ENCODE assay signal across 8 cellular contexts in the genomic region with DNA sequence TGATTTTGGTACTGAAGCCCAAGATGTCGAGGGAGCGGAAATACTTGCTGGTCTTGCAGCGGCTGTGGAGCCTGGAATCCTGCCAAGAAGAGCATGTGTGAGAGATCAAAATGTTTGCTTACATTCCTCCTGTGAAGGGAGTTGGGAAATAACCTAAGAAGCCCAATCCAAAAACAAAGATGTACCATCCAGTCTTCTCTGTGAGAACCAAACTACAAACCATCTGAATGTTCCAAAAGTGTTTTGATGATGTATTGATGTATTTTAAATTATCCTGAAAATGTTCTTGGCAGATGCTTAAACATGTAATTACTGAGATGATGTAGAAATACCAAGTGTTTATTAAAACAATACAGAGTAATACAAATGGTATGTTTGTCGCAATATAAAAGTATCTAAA. TPM values are rescaled to one million over a fixed set of nuclear protein-coding genes. Genes with fewer than 3 reads are reported as not detected.
DNase-seq lines count a peak whose midpoint lies in the region; ATAC-seq lines count a peak whose summit lies in the region.

No MANE protein-coding gene starts in this region.

- DNase-seq in ELR (ENCODE audit: low read depth) (peak; percentile 17), RPMI7951 (ENCODE audit: low read depth) (peak; percentile 81), Right ventricle myocardium inferior (ENCODE audit: missing footprints) (peak; percentile 88), renal cortical epithelial cell (ENCODE audit: low read depth) (peak; percentile 86), 8988T (no peak)
- DNase-seq in stimulated activated naive CD8-positive, alpha-beta T cell treated with anti-CD3 and anti-CD28 coated beads, Interleukin-15, Interleukin-2, amounts not matched to agents 100 U/mL and 50 U/mL, for 24 hours = no peak
- DNase-seq in activated CD4-positive, CD25-positive, alpha-beta regulatory T cell treated with anti-CD3 and anti-CD28 coated beads, Interleukin-2, amount 50 U/mL, for 72 hours = no peak

- intact Hi-C loops in Right ventricle myocardium inferior (cut with DNase I) = no loop called here

- ATAC-seq in Right ventricle myocardium inferior (peak; percentile 92), GM18511 (IDR thresholded peaks at IDR 0.05; ENCODE audit: unreplicated experiment) (no peak)
- no peak for ATAC-seq in stimulated activated naive CD8-positive, alpha-beta T cell treated with anti-CD3 and anti-CD28 coated beads, Interleukin-15, Interleukin-2, amounts not matched to agents 100 U/mL and 50 U/mL, for 24 hours

RNA-seq across cellular contexts. Expression of a gene that starts 10.1 kb away (rescaled TPM):
- not detected in 2 replicates for total RNA-seq in RPMI7951 (2014; rRNA removed; shearing (Covaris generic))
- total RNA-seq in Right ventricle myocardium inferior (0.84 TPM), renal cortical epithelial cell (not detected in 2 replicates)

RNA-seq across cellular contexts. Expression of a gene that starts 20.3 kb away (rescaled TPM):
- total RNA-seq in RPMI7951 (2014; rRNA removed; shearing (Covaris generic)) = not detected in 2 replicates
- 155 TPM for total RNA-seq in Right ventricle myocardium inferior
- total RNA-seq in renal cortical epithelial cell = not detected in 2 replicates

RNA-seq across cellular contexts. Expression of a gene that starts 51.6 kb away (rescaled TPM):
- total RNA-seq in RPMI7951 (2014; rRNA removed; shearing (Covaris generic)) = 0.29 and 0.48 TPM in 2 replicates
- total RNA-seq in Right ventricle myocardium inferior (7.5 TPM), renal cortical epithelial cell (0.35 TPM in 1 of 2 replicates, not detected in the other)

Comparison
In these comparisons a context has a peak if more than half of its experiments do, and no peak if none do; other contexts are left out.
1. DNase-seq: peak in ELR (single experiment), RPMI7951 (single experiment), Right ventricle myocardium inferior (single experiment) and renal cortical epithelial cell (single experiment); none in stimulated activated naive CD8-positive, alpha-beta T cell treated with anti-CD3 and anti-CD28 coated beads, Interleukin-15, Interleukin-2, amounts not matched to agents 100 U/mL and 50 U/mL, for 24 hours (single experiment), activated CD4-positive, CD25-positive, alpha-beta regulatory T cell treated with anti-CD3 and anti-CD28 coated beads, Interleukin-2, amount 50 U/mL, for 72 hours (single experiment) and 8988T (single experiment).
2. RNA of a gene that starts 20.3 kb away (total RNA-seq): 155 TPM in Right ventricle myocardium inferior (single experiment); not detected in RPMI7951 and not detected in renal cortical epithelial cell; every median in the first group is over 100 times any median in the second.